ENCODE assay signal across 9 cellular contexts in genomic region chr3:50436063-50436674, GRCh38.
A peak's percentile ranks its signal among the peaks of the same experiment; 100 is the strongest.
DNase-seq lines count a peak whose midpoint lies in the region; ATAC-seq, FAIRE-seq and TF ChIP-seq lines count a peak whose summit lies in the region.
"Had no signal": no experiment of that assay in that cellular context is flagged by ENCODE, and none has a peak within 500 bp of the region (broad histone marks: within the 10 kb centered on the region; RNA-seq: fewer than 3 reads in every experiment).

No MANE protein-coding gene starts in this region.

- ATAC-seq in left lobe of liver (peak; percentile 95), GM18505 (IDR thresholded peaks at IDR 0.05; ENCODE audit: unreplicated experiment) (no peak)

- no peak for TF ChIP-seq POLR2A in GM18505 (IDR thresholded peaks at IDR 0.05; ENCODE audit: borderline replicate concordance, extremely low read depth, insufficient read depth, insufficient read length)

- FAIRE-seq in bronchial epithelial cell (lab: Jason Lieb, UNC) = peak; percentile 47

- H3K36me3 ChIP-seq in bronchial epithelial cell (ENCODE audit: control insufficient read depth, insufficient read depth, low read length) = no peaks in the 10 kb centered on the region
- H3K36me3 ChIP-seq: BLaER1 treated with 17β-estradiol and CSF1 and Interleukin-3, amounts not matched to agents 10 nM and 100 nM had no signal

- TF ChIP-seq CTCF in bronchial epithelial cell (IDR thresholded peaks at IDR 0.05; ENCODE audit: insufficient read depth, low read length, severe bottlenecking) = peak; percentile 88

- peak; percentile 48 for DNase-seq in NCI-H146 (lab: John Stamatoyannopoulos, UW)
- no peak for DNase-seq in NCI-H146 treated with DMSO at 0.1 percent for 48 hours (lab: John Stamatoyannopoulos, UW; ENCODE audit: unreplicated experiment)
- peak; percentile 2 for DNase-seq in LoVo (ENCODE audit: low spot score)
- DNase-seq in activated CD4-positive, CD25-positive, alpha-beta regulatory T cell (lab: John Stamatoyannopoulos, UW) = peak; percentile 48 to 63 (median 49)
- DNase-seq in bronchial epithelial cell (ENCODE audit: low read depth) = peak; percentile 27
- DNase-seq in left lobe of liver (ENCODE audit: low spot score) = peak; percentile 77
- DNase-seq in stimulated activated CD4-positive, alpha-beta T cell treated with anti-CD3 and anti-CD28 coated beads, TNF-alpha, amount 100 ng/mL, for 4 hours (ENCODE audit: low read depth in 3 of 3) = peak; percentile 52 to 53 (median 53)

- peaks cover 2% of the 10 kb centered on the region for H3K27me3 ChIP-seq in bronchial epithelial cell (ENCODE audit: control insufficient read depth, insufficient read depth, low read length)
- H3K27me3 ChIP-seq: BLaER1 treated with 17β-estradiol and CSF1 and Interleukin-3, amounts not matched to agents 10 nM and 100 nM had no signal

- H3K4me3 ChIP-seq in bronchial epithelial cell (ENCODE audit: low read depth, low read length) = no peak overlapping the region
- H3K4me3 ChIP-seq: BLaER1 treated with 17β-estradiol and CSF1 and Interleukin-3, amounts not matched to agents 10 nM and 100 nM had no signal
